Comparison of ENCODE assay signal across 34 cellular contexts in genomic region chr22:26339755-26340154, GRCh38.
"Had no signal": no experiment of that assay in that cellular context is flagged by ENCODE, and none has a peak within 500 bp of the region (broad histone marks: within the 10 kb centered on the region; RNA-seq: fewer than 3 reads in every experiment).

No MANE protein-coding gene starts in this region.

- H3K36me3 ChIP-seq: ascending aorta, Peyer's patch had no signal

- H3K4me1 ChIP-seq: ascending aorta, Peyer's patch had no signal

- DNase-seq: activated CD4-positive, alpha-beta T cell treated with anti-CD3 and anti-CD28 coated beads for 36 hours; activated CD4-positive, alpha-beta T cell treated with anti-CD3 and anti-CD28 coated beads, Interleukin-2, amount 10 ng/mL, durations not matched to agents 7 days and 5 days; activated CD4-positive, alpha-beta T cell treated with anti-CD3 and anti-CD28 coated beads, Interleukin-2, amount 50 U/mL, for 48 hours; activated CD8-positive, alpha-beta T cell treated with anti-CD3 and anti-CD28 coated beads, Interleukin-2, amount 10 ng/mL, durations not matched to agents 7 days and 5 days; activated gamma-delta T cell; activated naive CD4-positive, alpha-beta T cell treated with Interleukin-2 at 50 U/mL for 16 hours; activated naive CD8-positive, alpha-beta T cell treated with anti-CD3 and anti-CD28 coated beads, Interleukin-2, amount 10 ng/mL, durations not matched to agents 7 days and 5 days; activated T-cell treated with anti-CD3 and anti-CD28 coated beads, Interleukin-2, amount 50 U/mL, for 24 hours; amygdala; Karpas-422; MM.1S; MV-4-11; NCI-H1092; NCI-H1436 treated with DMSO at 0.1 percent for 48 hours; NCI-H187; NCI-H2029 treated with DMSO at 0.1 percent for 48 hours; NCI-H2107; NCI-H2171; NCI-H510A; NCI-H526; NCI-H748 treated with DMSO at 0.1 percent for 48 hours; NK-92 treated with Interleukin-12 subunit alpha and Interleukin-12 subunit beta, amount 100 ng/mL, for 24 hours; PC-3; Peyer's patch; SIG-M5; SW 1271; T-helper 1 cell; T-helper 2 cell; T-helper 9 cell had no signal

- H3K27me3 ChIP-seq: ascending aorta, Peyer's patch had no signal

- H3K27ac ChIP-seq: ascending aorta, Peyer's patch, RWPE1 had no signal

- H3K9me3 ChIP-seq: ascending aorta, Peyer's patch had no signal

- ATAC-seq: activated CD4-positive, alpha-beta T cell treated with anti-CD3 and anti-CD28 coated beads for 36 hours; activated CD4-positive, CD25-positive, alpha-beta regulatory T cell treated with anti-CD3 and anti-CD28 coated beads, Interleukin-2, amount 50 U/mL, for 24 hours; activated CD8-positive, alpha-beta T cell treated with anti-CD3 and anti-CD28 coated beads, Interleukin-2, amount 10 ng/mL, durations not matched to agents 7 days and 5 days; PC-3; Right ventricle myocardium inferior; WTC11 had no signal

- H3K4me3 ChIP-seq: ascending aorta, Peyer's patch had no signal
